Comparison of ENCODE assay signal across 15 cellular contexts in the genomic region with DNA sequence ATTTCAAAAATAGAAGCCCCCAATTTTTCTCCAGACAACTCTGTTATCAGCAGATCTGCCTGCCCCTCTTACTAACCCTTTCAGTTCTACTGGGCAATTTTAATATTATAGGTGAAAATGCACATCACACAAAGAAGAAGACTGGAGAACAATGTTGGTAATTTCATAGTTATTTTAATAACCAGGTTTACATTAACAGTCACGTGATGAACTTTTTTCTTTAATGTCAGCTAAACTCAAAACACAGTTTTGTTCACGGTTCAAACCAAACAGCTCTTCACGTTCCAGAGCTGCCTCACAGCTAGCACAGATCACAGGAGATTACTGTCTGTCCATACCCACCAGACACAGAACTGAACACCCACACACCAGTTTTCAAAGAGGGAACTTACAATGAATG.
DNase-seq lines count a peak whose midpoint lies in the region; ATAC-seq, FAIRE-seq and TF ChIP-seq lines count a peak whose summit lies in the region.
"Had no signal": no experiment of that assay in that cellular context is flagged by ENCODE, and none has a peak within 500 bp of the region (broad histone marks: within the 10 kb centered on the region; RNA-seq: fewer than 3 reads in every experiment).

No MANE protein-coding gene starts in this region.

- ATAC-seq in HG02798 (IDR thresholded peaks at IDR 0.05; ENCODE audit: poor library complexity, unreplicated experiment) (peak; percentile 25), GM12878 (no peak; the same call in 2 of the 3 replicates), gastroesophageal sphincter (no peak), mucosa of descending colon (no peak)
- ATAC-seq in activated T-helper 17 cell treated with anti-CD3 and anti-CD28 coated beads, Interleukin-2, amount 50 U/mL, for 72 hours (replicated peaks), result no peak
- ATAC-seq: HCT116 had no signal

- H3K9me3 ChIP-seq in GM12878 (replicated peaks; ENCODE audit: control insufficient read depth, insufficient read depth, low read length), result no peaks in the 10 kb centered on the region
- no peaks in the 10 kb centered on the region for H3K9me3 ChIP-seq in gastroesophageal sphincter
- no peaks in the 10 kb centered on the region for H3K9me3 ChIP-seq in mucosa of descending colon
- H3K9me3 ChIP-seq: BLaER1 had no signal

- no peak for TF ChIP-seq RAD21 in GM12878 (IDR thresholded peaks at IDR 0.05; ENCODE audit: insufficient read depth, low read depth, low read length)

- H2AFZ ChIP-seq in GM12878 (ENCODE audit: control insufficient read depth, low read depth, low read length), result no peak overlapping the region

- H3K27me3 ChIP-seq in GM12878 (replicated peaks in 1 of 2; ENCODE audit: control insufficient read depth in 2 of 2, insufficient read depth in 2 of 2, low read length in 1 of 2) (peaks cover 0 to 5% of the 10 kb centered on the region in 2 experiments; a peak in 3 of 4 replicates), gastroesophageal sphincter (no peaks in the 10 kb centered on the region)
- H3K27me3 ChIP-seq: BLaER1 had no signal

- no TSS peak for BruUV-seq in GM12878 (replicated peaks; lab: Mats Ljungman, UMichigan)

- no peak overlapping the region for H3K4me3 ChIP-seq in GM12878
- no peak overlapping the region for H3K4me3 ChIP-seq in gastroesophageal sphincter
- H3K4me3 ChIP-seq in mucosa of descending colon, result no peak overlapping the region
- H3K4me3 ChIP-seq: BLaER1 had no signal

- FAIRE-seq in GM12878 (lab: Jason Lieb, UNC), result no peak
- FAIRE-seq: GM12891, GM19239, H54 had no signal

- H3K9ac ChIP-seq in GM12878 (ENCODE audit: control insufficient read depth, insufficient read depth, low read length), result no peak overlapping the region
- H3K9ac ChIP-seq: BLaER1, KMS-11 had no signal

- H3K27me3 Mint-ChIP-seq in activated T-helper 17 cell treated with anti-CD3 and anti-CD28 coated beads, Interleukin-2, amount 50 U/mL, for 72 hours, result peaks cover 19% of the 10 kb centered on the region
- H3K27me3 Mint-ChIP-seq: CD4-positive, CD25-positive, alpha-beta regulatory T cell had no signal

- SMC1A ChIA-PET in GM12878 (lab: Charles Lee; ENCODE audit: uncharacterized antibody, unreplicated experiment), result interaction anchor here (0.8 to 3.3 kb wide), 6 partner anchors 11 to 293 kb away, joined by 3 to 11 read pairs (median 4); no protein-coding TSS in a partner anchor

- no peaks in the 10 kb centered on the region for H3K4me1 ChIP-seq in GM12878 (ENCODE audit: control insufficient read depth, insufficient read depth, low read length)
- H3K4me1 ChIP-seq in gastroesophageal sphincter, result peaks cover 0 to 37% (median 0%) of the 10 kb centered on the region in 3 donors
- no peaks in the 10 kb centered on the region for H3K4me1 ChIP-seq in mucosa of descending colon (ENCODE audit: low read depth)

- TF ChIP-seq CTCF in GM12878 (IDR thresholded peaks at IDR 0.05 in 2 of 3, conservative IDR thresholded peaks at IDR 0.05 in 1 of 3; ENCODE audit: control insufficient read depth in 2 of 3, extremely low read depth in 1 of 3, insufficient read depth in 1 of 3, low read depth in 3 of 3, low read length in 3 of 3) (no peak), gastroesophageal sphincter (IDR thresholded peaks at IDR 0.05) (no peak), mucosa of descending colon (IDR thresholded peaks at IDR 0.05) (no peak)

- RAD21 ChIA-PET in GM12878 (lab: Charles Lee; ENCODE audit: unreplicated experiment), result interaction anchor here (0.6 to 1.4 kb wide), 4 partner anchors 14 to 1708 kb away, joined by 3 to 4 read pairs (median 3); no protein-coding TSS in a partner anchor

- H3K27ac ChIP-seq in GM12878 (ENCODE audit: control insufficient read depth, insufficient read depth) (no peak overlapping the region), gastroesophageal sphincter (peak overlapping the region in 3 of 4 donors; percentile 30 to 48 (median 45))
- H3K27ac ChIP-seq: BLaER1 had no signal

- in situ Hi-C loops in GM12878 (cut with MboI), result no loop called here

- no peaks in the 10 kb centered on the region for H3K9me3 Mint-ChIP-seq in activated T-helper 17 cell treated with anti-CD3 and anti-CD28 coated beads, Interleukin-2, amount 50 U/mL, for 72 hours
- H3K9me3 Mint-ChIP-seq: IgD-negative memory B cell had no signal

- no peaks in the 10 kb centered on the region for H3K79me2 ChIP-seq in GM12878 (ENCODE audit: control insufficient read depth, insufficient read depth, low read length)

- H3K27ac Mint-ChIP-seq in activated T-helper 17 cell treated with anti-CD3 and anti-CD28 coated beads, Interleukin-2, amount 50 U/mL, for 72 hours, result no peak overlapping the region
- H3K27ac Mint-ChIP-seq: CD4-positive, CD25-positive, alpha-beta regulatory T cell; IgD-negative memory B cell had no signal

- TF ChIP-seq POLR2A in GM12878 (IDR thresholded peaks at IDR 0.05; ENCODE audit: low read depth, low read length) (no peak), gastroesophageal sphincter (IDR thresholded peaks at IDR 0.05) (no peak)

- CTCF ChIA-PET in GM12878 (lab: Yijun Ruan, JAX), result interaction anchor here (0.6 to 4.9 kb wide), 10 partner anchors 10 to 296 kb away, joined by 3 to 34 read pairs (median 8); no protein-coding TSS in a partner anchor

- 0% methylated on average over 3 of the region's 3 CpGs for WGBS in GM12878 (ENCODE audit: insufficient coverage, insufficient replicate concordance, low lambda C conversion rate, missing lambda C conversion rate)
- 35 to 38% methylated on average over 2 to 3 of the region's 3 CpGs for WGBS in gastroesophageal sphincter (ENCODE audit: low coverage in 1 of 2), 2 donors

- no peaks in the 10 kb centered on the region for H3K36me3 Mint-ChIP-seq in activated T-helper 17 cell treated with anti-CD3 and anti-CD28 coated beads, Interleukin-2, amount 50 U/mL, for 72 hours (ENCODE audit: low read depth)
- H3K36me3 Mint-ChIP-seq: CD4-positive, CD25-positive, alpha-beta regulatory T cell; IgD-negative memory B cell had no signal

- no peaks in the 10 kb centered on the region for H3K36me3 ChIP-seq in GM12878 (ENCODE audit: control insufficient read depth in 2 of 2, insufficient read depth in 2 of 2, low read length in 1 of 2)
- H3K36me3 ChIP-seq in gastroesophageal sphincter, result peaks cover 0 to 54% of the 10 kb centered on the region in 2 donors
- H3K36me3 ChIP-seq in mucosa of descending colon (ENCODE audit: low read depth), result no peaks in the 10 kb centered on the region
- H3K36me3 ChIP-seq: BLaER1 had no signal

- DNase-seq in GM12878 (ENCODE audit: low read depth, low spot score), result no peak
- no peak for DNase-seq in mucosa of descending colon
- DNase-seq in stimulated activated CD4-positive, alpha-beta T cell treated with anti-CD3 and anti-CD28 coated beads, Interleukin-1b, Interleukin-23, amount 100 ng/mL, for 48 hours, result no peak
- DNase-seq: CD4-positive, CD25-positive, alpha-beta regulatory T cell; DMS79 had no signal

- H3K4me1 Mint-ChIP-seq in activated T-helper 17 cell treated with anti-CD3 and anti-CD28 coated beads, Interleukin-2, amount 50 U/mL, for 72 hours, result no peaks in the 10 kb centered on the region
- H3K4me1 Mint-ChIP-seq: CD4-positive, CD25-positive, alpha-beta regulatory T cell; IgD-negative memory B cell had no signal

- intact Hi-C loops in GM12878 (cut with micrococcal nuclease; ENCODE audit: unreplicated experiment) (loop anchor here (5.0 kb wide), 1 partner anchor 168 kb away; no protein-coding TSS in a partner anchor), mucosa of descending colon (cut with DNase I, micrococcal nuclease) (no loop called here)

- no peaks in the 10 kb centered on the region for H4K20me1 ChIP-seq in GM12878 (ENCODE audit: control insufficient read depth, insufficient read depth)
- H4K20me1 ChIP-seq: BLaER1 had no signal

- no peak for TF ChIP-seq EP300 in GM12878 (IDR thresholded peaks at IDR 0.05; ENCODE audit: borderline replicate concordance in 1 of 2, control insufficient read depth in 1 of 2, low read depth in 2 of 2, low read length in 2 of 2)
- TF ChIP-seq EP300 in gastroesophageal sphincter (IDR thresholded peaks at IDR 0.05), result no peak

- POLR2A ChIA-PET in GM12878 (lab: Charles Lee), result no interaction called here

- H3K4me3 Mint-ChIP-seq in activated T-helper 17 cell treated with anti-CD3 and anti-CD28 coated beads, Interleukin-2, amount 50 U/mL, for 72 hours, result no peak overlapping the region
- H3K4me3 Mint-ChIP-seq: CD4-positive, CD25-positive, alpha-beta regulatory T cell; IgD-negative memory B cell had no signal

- H3K4me2 ChIP-seq in GM12878 (ENCODE audit: control insufficient read depth, insufficient read depth), result no peak overlapping the region
- H3K4me2 ChIP-seq: BLaER1 had no signal

TF ChIP-seq in GM12878, 131 proteins besides CTCF, POLR2A, EP300 and RAD21:
- TF ChIP-seq MEF2B (IDR thresholded peaks at IDR 0.05; ENCODE audit: partially characterized antibody, poor library complexity, severe bottlenecking) (no peak), RAD51 (IDR thresholded peaks at IDR 0.05) (peak; percentile 65; the same call in 1 of the 2 replicates)
